ENCODE assay signal across 2 cellular contexts in the genomic region with DNA sequence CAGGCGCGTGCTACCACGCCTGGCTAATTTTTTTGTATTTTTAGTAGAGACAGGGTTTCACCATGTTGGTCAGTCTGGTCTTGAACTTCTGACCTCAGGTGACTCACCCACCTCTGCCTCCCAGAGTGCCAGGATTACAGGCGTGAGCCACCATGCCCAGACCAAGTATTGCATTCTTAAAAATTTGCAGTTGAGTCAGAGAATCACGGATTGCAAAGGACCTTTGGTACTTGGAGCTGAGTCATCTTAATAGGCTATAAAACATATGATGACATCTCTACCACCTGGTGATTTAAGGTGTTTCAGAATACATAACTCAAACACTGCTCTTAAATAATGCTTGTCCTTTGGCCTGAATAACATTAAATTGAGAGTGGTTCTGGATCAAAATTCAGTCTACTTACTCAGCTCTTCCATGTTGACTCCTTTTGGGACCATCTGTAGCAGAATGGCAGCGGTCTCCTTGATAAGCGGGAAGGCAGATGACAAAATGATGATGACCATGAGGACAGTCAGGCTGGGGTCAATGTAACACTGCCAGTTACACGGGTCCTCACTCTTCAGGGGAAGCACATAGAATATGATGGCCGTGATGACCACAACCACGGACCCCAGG.
TF ChIP-seq lines count a peak whose summit lies in the region.

No MANE protein-coding gene starts in this region.

TF ChIP-seq in K562, 482 proteins besides CTCF, POLR2A, EP300 and RAD21 (continues in another document):
- no peak for TF ChIP-seq MIER1 (IDR thresholded peaks at IDR 0.05; ENCODE audit: low read depth)
- TF ChIP-seq E2F3 (CRISPR knock-in tag; IDR thresholded peaks at IDR 0.05): no peak
- no peak for TF ChIP-seq ZNF444 (CRISPR knock-in tag; IDR thresholded peaks at IDR 0.05)
- no peak for TF ChIP-seq SETDB1 (IDR thresholded peaks at IDR 0.05; ENCODE audit: low read length)
- TF ChIP-seq, protein P1, sequence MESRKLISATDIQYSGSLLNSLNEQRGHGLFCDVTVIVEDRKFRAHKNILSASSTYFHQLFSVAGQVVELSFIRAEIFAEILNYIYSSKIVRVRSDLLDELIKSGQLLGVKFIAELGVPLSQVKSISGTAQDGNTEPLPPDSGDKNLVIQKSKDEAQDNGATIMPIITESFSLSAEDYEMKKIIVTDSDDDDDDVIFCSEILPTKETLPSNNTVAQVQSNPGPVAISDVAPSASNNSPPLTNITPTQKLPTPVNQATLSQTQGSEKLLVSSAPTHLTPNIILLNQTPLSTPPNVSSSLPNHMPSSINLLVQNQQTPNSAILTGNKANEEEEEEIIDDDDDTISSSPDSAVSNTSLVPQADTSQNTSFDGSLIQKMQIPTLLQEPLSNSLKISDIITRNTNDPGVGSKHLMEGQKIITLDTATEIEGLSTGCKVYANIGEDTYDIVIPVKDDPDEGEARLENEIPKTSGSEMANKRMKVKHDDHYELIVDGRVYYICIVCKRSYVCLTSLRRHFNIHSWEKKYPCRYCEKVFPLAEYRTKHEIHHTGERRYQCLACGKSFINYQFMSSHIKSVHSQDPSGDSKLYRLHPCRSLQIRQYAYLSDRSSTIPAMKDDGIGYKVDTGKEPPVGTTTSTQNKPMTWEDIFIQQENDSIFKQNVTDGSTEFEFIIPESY (CRISPR knock-in tag; IDR thresholded peaks at IDR 0.05): peak; percentile 71
- no peak for TF ChIP-seq GTF2F1 (IDR thresholded peaks at IDR 0.05; ENCODE audit: low read depth, low read length)
- TF ChIP-seq SAP30 (IDR thresholded peaks at IDR 0.05; ENCODE audit: borderline replicate concordance, insufficient read depth, low read depth, low read length, poor library complexity, severe bottlenecking): no peak
- TF ChIP-seq CHD7 (IDR thresholded peaks at IDR 0.05; ENCODE audit: low read depth, low read length): no peak

TF ChIP-seq in HepG2, 621 proteins besides CTCF, POLR2A, EP300 and RAD21:
- TF ChIP-seq NR2F1 (CRISPR knock-in tag; IDR thresholded peaks at IDR 0.05) (peak in 1 of 2 experiments; percentile 31; a peak in 1 of 4 replicates), SKI (IDR thresholded peaks at IDR 0.05; ENCODE audit: partially characterized antibody) (peak; percentile 17), MAFK (conservative IDR thresholded peaks at IDR 0.05 in 1 of 2, IDR thresholded peaks at IDR 0.05 in 1 of 2; ENCODE audit: low read length in 2 of 2) (peak in 1 of 2 experiments; percentile 13; a peak in 1 of 4 replicates), ZSCAN12 (CRISPR knock-in tag; IDR thresholded peaks at IDR 0.05) (no peak), ARNTL (CRISPR knock-in tag; IDR thresholded peaks at IDR 0.05) (no peak), ZNF597 (CRISPR knock-in tag; IDR thresholded peaks at IDR 0.05) (no peak), MAFF (IDR thresholded peaks at IDR 0.05; ENCODE audit: low read depth, low read length) (peak; percentile 17; the same call in 1 of the 2 replicates), FOSL2 (CRISPR knock-in tag; IDR thresholded peaks at IDR 0.05) (peak; percentile 76)
- TF ChIP-seq, protein P1 (CRISPR knock-in tag; IDR thresholded peaks at IDR 0.05): peak; percentile 14; the same call in 1 of the 2 replicates
TF ChIP-seq in HepG2: peak in this region for 6.
